In genomic region chr7:150519310-150519709, GRCh38 we compare ENCODE assay signal across 1 cellular context.
TF ChIP-seq lines count a peak whose summit lies in the region.

No MANE protein-coding gene starts in this region.

TF ChIP-seq in HepG2, 621 proteins besides CTCF, POLR2A, EP300 and RAD21:
- TF ChIP-seq UBTF (CRISPR knock-in tag; IDR thresholded peaks at IDR 0.05), result no peak
- no peak for TF ChIP-seq ETV5 (CRISPR knock-in tag; IDR thresholded peaks at IDR 0.05; ENCODE audit: borderline replicate concordance)
- TF ChIP-seq RAD51 (IDR thresholded peaks at IDR 0.05; ENCODE audit: borderline replicate concordance), result no peak
